In genomic region chr10:90326498-90327267, GRCh38 we compare ENCODE assay signal across 23 cellular contexts.
A peak's percentile ranks its signal among the peaks of the same experiment; 100 is the strongest.
DNase-seq lines count a peak whose midpoint lies in the region; ATAC-seq and TF ChIP-seq lines count a peak whose summit lies in the region.
"Had no signal": no experiment of that assay in that cellular context is flagged by ENCODE, and none has a peak within 500 bp of the region (broad histone marks: within the 10 kb centered on the region; RNA-seq: fewer than 3 reads in every experiment).

No MANE protein-coding gene starts in this region.

- no peak overlapping the region for H3K9ac ChIP-seq in colonic mucosa (ENCODE audit: low read depth in 2 of 2, low read length in 2 of 2)

- no peaks in the 10 kb centered on the region for H3K36me3 ChIP-seq in right atrium auricular region
- H3K36me3 ChIP-seq in brain microvascular endothelial cell (replicated peaks), result no peaks in the 10 kb centered on the region
- no peaks in the 10 kb centered on the region for H3K36me3 ChIP-seq in colonic mucosa
- H3K36me3 ChIP-seq: HAP-1, neutrophil, spleen, upper lobe of right lung had no signal

- H3K9me3 ChIP-seq in right atrium auricular region (no peaks in the 10 kb centered on the region), colonic mucosa (no peaks in the 10 kb centered on the region)
- H3K9me3 ChIP-seq: A549, body of pancreas, HAP-1, neutrophil, spleen, upper lobe of right lung had no signal

- peak; percentile 54 for ATAC-seq in Right ventricle myocardium inferior
- ATAC-seq: A549, body of pancreas, GM12878, upper lobe of right lung, WTC11 had no signal

- TF ChIP-seq CTCF in right atrium auricular region (IDR thresholded peaks at IDR 0.05) (no peak), brain microvascular endothelial cell (IDR thresholded peaks at IDR 0.05; ENCODE audit: low read depth, low read length, missing control alignments) (no peak), foreskin fibroblast (IDR thresholded peaks at IDR 0.05; ENCODE audit: low read depth, low read length) (no peak), colonic mucosa (IDR thresholded peaks at IDR 0.05) (no peak)

- H3K27me3 ChIP-seq in right atrium auricular region (no peaks in the 10 kb centered on the region), brain microvascular endothelial cell (replicated peaks) (no peaks in the 10 kb centered on the region), colonic mucosa (no peaks in the 10 kb centered on the region)
- H3K27me3 ChIP-seq: body of pancreas, neutrophil, spleen, upper lobe of right lung had no signal

- H3K4me3 ChIP-seq in right atrium auricular region (no peak overlapping the region), brain microvascular endothelial cell (ENCODE audit: low read depth, low read length) (no peak overlapping the region), foreskin fibroblast (ENCODE audit: low read depth in 1 of 2, low read length in 2 of 2) (no peak overlapping the region), colonic mucosa (no peak overlapping the region)
- H3K4me3 ChIP-seq: A549, body of pancreas, GM12878, HAP-1, spleen, upper lobe of right lung had no signal

- in situ Hi-C loops in brain microvascular endothelial cell (cut with HindIII; ENCODE audit: low pct_ligation_motif_present, low sequenced_read_pairs), result no loop called here

- intact Hi-C loops in Right ventricle myocardium inferior (cut with DNase I), result no loop called here
- intact Hi-C loops in colonic mucosa (cut with DNase I), result no loop called here

- H3K27ac ChIP-seq in right atrium auricular region (no peak overlapping the region), brain microvascular endothelial cell (peak overlapping the region; percentile 62), colonic mucosa (no peak overlapping the region)
- H3K27ac ChIP-seq: A549, body of pancreas, neutrophil, spleen, upper lobe of right lung had no signal

- no peak for DNase-seq in Right ventricle myocardium inferior (ENCODE audit: missing footprints)
- no peak for DNase-seq in right atrium auricular region (ENCODE audit: low spot score)
- peak; percentile 23 for DNase-seq in brain microvascular endothelial cell
- DNase-seq in foreskin fibroblast, result peak; percentile 51 to 71
- DNase-seq in smooth muscle cell of the brain vasculature (ENCODE audit: low read depth, low spot score), result peak; percentile 32
- no peak for DNase-seq in NCI-H2029 (lab: John Stamatoyannopoulos, UW)
- no peak for DNase-seq in iPS-NIHi11 (ENCODE audit: low spot score)
- no peak for DNase-seq in colonic mucosa
- DNase-seq: activated CD8-positive, alpha-beta memory T cell treated with anti-CD3 and anti-CD28 coated beads for 24 hours; activated effector memory CD4-positive, alpha-beta T cell treated with anti-CD3 and anti-CD28 coated beads, Interleukin-2, amount 50 U/mL, for 16 hours; body of pancreas; CD8-positive, alpha-beta memory T cell; effector CD8-positive, alpha-beta T cell; NCI-H82; spleen; stimulated activated naive CD4-positive, alpha-beta T cell; T-helper 1 cell; upper lobe of right lung had no signal

- H3K4me1 ChIP-seq in right atrium auricular region (no peaks in the 10 kb centered on the region), colonic mucosa (no peaks in the 10 kb centered on the region)
- H3K4me1 ChIP-seq: A549, body of pancreas, HAP-1, spleen, upper lobe of right lung had no signal

Comparison
In these comparisons a context has a peak if more than half of its experiments do, and no peak if none do; other contexts are left out.
1. DNase-seq: peak in brain microvascular endothelial cell (single experiment), foreskin fibroblast (2 of 2) and smooth muscle cell of the brain vasculature (single experiment); none in Right ventricle myocardium inferior (single experiment), right atrium auricular region (single experiment), NCI-H2029 (single experiment), iPS-NIHi11 (single experiment) and colonic mucosa (single experiment).